ENCODE assay signal across 1 cellular context in the genomic region with DNA sequence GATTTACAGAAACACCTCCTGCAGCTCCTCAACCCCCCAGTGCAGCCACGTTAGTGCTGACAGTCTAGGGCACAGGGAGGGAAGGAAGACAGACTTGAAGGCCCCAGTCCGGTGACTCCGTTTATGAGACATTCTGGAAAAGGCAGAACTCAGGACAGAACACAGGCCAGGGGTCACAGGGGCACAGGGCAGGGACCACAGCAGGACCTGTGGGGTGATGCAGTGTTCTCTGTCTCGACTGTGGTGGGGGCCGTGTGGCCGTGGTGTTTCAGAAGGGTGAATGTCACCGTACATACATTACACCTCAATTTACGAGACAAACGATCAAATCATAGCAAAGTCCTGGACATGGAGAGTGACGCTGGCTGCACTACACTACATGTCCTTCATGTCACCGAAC.
TF ChIP-seq lines count a peak whose summit lies in the region.

No MANE protein-coding gene starts in this region.

TF ChIP-seq in K562, 482 proteins besides CTCF, POLR2A, EP300 and RAD21:
- TF ChIP-seq, protein P1, sequence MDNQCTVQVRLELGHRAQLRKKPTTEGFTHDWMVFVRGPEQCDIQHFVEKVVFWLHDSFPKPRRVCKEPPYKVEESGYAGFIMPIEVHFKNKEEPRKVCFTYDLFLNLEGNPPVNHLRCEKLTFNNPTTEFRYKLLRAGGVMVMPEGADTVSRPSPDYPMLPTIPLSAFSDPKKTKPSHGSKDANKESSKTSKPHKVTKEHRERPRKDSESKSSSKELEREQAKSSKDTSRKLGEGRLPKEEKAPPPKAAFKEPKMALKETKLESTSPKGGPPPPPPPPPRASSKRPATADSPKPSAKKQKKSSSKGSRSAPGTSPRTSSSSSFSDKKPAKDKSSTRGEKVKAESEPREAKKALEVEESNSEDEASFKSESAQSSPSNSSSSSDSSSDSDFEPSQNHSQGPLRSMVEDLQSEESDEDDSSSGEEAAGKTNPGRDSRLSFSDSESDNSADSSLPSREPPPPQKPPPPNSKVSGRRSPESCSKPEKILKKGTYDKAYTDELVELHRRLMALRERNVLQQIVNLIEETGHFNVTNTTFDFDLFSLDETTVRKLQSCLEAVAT (IDR thresholded peaks at IDR 0.05), result no peak
- TF ChIP-seq FOXK1 (CRISPR knock-in tag; IDR thresholded peaks at IDR 0.05; ENCODE audit: borderline replicate concordance) (no peak), FIP1L1 (IDR thresholded peaks at IDR 0.05; ENCODE audit: low read depth, low read length, poor library complexity, severe bottlenecking) (no peak), ZNF124 (CRISPR knock-in tag; IDR thresholded peaks at IDR 0.05) (no peak), MTA3 (IDR thresholded peaks at IDR 0.05; ENCODE audit: borderline replicate concordance) (no peak), HMG20B (CRISPR knock-in tag; IDR thresholded peaks at IDR 0.05) (no peak), ZNF431 (CRISPR knock-in tag; IDR thresholded peaks at IDR 0.05) (no peak), TOE1 (IDR thresholded peaks at IDR 0.05; ENCODE audit: borderline replicate concordance) (no peak), TOE1 (CRISPR knock-in tag; IDR thresholded peaks at IDR 0.05; ENCODE audit: borderline replicate concordance, low read depth) (no peak), SP2 (IDR thresholded peaks at IDR 0.05; ENCODE audit: extremely low read depth, low read depth, low read length, poor library complexity, severe bottlenecking) (no peak), NR4A1 (CRISPR knock-in tag; IDR thresholded peaks at IDR 0.05) (no peak), NR4A1 (tag; IDR thresholded peaks at IDR 0.05) (no peak), STAG1 (CRISPR knock-in tag; IDR thresholded peaks at IDR 0.05; ENCODE audit: borderline replicate concordance) (no peak)
- TF ChIP-seq, protein P2, sequence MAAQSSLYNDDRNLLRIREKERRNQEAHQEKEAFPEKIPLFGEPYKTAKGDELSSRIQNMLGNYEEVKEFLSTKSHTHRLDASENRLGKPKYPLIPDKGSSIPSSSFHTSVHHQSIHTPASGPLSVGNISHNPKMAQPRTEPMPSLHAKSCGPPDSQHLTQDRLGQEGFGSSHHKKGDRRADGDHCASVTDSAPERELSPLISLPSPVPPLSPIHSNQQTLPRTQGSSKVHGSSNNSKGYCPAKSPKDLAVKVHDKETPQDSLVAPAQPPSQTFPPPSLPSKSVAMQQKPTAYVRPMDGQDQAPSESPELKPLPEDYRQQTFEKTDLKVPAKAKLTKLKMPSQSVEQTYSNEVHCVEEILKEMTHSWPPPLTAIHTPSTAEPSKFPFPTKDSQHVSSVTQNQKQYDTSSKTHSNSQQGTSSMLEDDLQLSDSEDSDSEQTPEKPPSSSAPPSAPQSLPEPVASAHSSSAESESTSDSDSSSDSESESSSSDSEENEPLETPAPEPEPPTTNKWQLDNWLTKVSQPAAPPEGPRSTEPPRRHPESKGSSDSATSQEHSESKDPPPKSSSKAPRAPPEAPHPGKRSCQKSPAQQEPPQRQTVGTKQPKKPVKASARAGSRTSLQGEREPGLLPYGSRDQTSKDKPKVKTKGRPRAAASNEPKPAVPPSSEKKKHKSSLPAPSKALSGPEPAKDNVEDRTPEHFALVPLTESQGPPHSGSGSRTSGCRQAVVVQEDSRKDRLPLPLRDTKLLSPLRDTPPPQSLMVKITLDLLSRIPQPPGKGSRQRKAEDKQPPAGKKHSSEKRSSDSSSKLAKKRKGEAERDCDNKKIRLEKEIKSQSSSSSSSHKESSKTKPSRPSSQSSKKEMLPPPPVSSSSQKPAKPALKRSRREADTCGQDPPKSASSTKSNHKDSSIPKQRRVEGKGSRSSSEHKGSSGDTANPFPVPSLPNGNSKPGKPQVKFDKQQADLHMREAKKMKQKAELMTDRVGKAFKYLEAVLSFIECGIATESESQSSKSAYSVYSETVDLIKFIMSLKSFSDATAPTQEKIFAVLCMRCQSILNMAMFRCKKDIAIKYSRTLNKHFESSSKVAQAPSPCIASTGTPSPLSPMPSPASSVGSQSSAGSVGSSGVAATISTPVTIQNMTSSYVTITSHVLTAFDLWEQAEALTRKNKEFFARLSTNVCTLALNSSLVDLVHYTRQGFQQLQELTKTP (IDR thresholded peaks at IDR 0.05; ENCODE audit: low read depth in 1 of 2, partially characterized antibody in 2 of 2), result no peak
- TF ChIP-seq, protein P3, sequence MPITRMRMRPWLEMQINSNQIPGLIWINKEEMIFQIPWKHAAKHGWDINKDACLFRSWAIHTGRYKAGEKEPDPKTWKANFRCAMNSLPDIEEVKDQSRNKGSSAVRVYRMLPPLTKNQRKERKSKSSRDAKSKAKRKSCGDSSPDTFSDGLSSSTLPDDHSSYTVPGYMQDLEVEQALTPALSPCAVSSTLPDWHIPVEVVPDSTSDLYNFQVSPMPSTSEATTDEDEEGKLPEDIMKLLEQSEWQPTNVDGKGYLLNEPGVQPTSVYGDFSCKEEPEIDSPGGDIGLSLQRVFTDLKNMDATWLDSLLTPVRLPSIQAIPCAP (CRISPR knock-in tag; IDR thresholded peaks at IDR 0.05; ENCODE audit: borderline replicate concordance), result no peak
- TF ChIP-seq, protein P4, sequence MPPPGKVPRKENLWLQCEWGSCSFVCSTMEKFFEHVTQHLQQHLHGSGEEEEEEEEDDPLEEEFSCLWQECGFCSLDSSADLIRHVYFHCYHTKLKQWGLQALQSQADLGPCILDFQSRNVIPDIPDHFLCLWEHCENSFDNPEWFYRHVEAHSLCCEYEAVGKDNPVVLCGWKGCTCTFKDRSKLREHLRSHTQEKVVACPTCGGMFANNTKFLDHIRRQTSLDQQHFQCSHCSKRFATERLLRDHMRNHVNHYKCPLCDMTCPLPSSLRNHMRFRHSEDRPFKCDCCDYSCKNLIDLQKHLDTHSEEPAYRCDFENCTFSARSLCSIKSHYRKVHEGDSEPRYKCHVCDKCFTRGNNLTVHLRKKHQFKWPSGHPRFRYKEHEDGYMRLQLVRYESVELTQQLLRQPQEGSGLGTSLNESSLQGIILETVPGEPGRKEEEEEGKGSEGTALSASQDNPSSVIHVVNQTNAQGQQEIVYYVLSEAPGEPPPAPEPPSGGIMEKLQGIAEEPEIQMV (tag; conservative IDR thresholded peaks at IDR 0.05; ENCODE audit: low read depth), result no peak
- TF ChIP-seq, protein P5, sequence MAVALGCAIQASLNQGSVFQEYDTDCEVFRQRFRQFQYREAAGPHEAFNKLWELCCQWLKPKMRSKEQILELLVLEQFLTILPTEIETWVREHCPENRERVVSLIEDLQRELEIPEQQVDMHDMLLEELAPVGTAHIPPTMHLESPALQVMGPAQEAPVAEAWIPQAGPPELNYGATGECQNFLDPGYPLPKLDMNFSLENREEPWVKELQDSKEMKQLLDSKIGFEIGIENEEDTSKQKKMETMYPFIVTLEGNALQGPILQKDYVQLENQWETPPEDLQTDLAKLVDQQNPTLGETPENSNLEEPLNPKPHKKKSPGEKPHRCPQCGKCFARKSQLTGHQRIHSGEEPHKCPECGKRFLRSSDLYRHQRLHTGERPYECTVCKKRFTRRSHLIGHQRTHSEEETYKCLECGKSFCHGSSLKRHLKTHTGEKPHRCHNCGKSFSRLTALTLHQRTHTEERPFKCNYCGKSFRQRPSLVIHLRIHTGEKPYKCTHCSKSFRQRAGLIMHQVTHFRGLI (CRISPR knock-in tag; IDR thresholded peaks at IDR 0.05), result no peak
- TF ChIP-seq, protein P6, sequence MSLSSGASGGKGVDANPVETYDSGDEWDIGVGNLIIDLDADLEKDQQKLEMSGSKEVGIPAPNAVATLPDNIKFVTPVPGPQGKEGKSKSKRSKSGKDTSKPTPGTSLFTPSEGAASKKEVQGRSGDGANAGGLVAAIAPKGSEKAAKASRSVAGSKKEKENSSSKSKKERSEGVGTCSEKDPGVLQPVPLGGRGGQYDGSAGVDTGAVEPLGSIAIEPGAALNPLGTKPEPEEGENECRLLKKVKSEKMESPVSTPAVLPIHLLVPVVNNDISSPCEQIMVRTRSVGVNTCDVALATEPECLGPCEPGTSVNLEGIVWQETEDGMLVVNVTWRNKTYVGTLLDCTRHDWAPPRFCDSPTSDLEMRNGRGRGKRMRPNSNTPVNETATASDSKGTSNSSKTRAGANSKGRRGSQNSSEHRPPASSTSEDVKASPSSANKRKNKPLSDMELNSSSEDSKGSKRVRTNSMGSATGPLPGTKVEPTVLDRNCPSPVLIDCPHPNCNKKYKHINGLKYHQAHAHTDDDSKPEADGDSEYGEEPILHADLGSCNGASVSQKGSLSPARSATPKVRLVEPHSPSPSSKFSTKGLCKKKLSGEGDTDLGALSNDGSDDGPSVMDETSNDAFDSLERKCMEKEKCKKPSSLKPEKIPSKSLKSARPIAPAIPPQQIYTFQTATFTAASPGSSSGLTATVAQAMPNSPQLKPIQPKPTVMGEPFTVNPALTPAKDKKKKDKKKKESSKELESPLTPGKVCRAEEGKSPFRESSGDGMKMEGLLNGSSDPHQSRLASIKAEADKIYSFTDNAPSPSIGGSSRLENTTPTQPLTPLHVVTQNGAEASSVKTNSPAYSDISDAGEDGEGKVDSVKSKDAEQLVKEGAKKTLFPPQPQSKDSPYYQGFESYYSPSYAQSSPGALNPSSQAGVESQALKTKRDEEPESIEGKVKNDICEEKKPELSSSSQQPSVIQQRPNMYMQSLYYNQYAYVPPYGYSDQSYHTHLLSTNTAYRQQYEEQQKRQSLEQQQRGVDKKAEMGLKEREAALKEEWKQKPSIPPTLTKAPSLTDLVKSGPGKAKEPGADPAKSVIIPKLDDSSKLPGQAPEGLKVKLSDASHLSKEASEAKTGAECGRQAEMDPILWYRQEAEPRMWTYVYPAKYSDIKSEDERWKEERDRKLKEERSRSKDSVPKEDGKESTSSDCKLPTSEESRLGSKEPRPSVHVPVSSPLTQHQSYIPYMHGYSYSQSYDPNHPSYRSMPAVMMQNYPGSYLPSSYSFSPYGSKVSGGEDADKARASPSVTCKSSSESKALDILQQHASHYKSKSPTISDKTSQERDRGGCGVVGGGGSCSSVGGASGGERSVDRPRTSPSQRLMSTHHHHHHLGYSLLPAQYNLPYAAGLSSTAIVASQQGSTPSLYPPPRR (CRISPR knock-in tag; IDR thresholded peaks at IDR 0.05; ENCODE audit: borderline replicate concordance), result no peak
- TF ChIP-seq, protein P7, sequence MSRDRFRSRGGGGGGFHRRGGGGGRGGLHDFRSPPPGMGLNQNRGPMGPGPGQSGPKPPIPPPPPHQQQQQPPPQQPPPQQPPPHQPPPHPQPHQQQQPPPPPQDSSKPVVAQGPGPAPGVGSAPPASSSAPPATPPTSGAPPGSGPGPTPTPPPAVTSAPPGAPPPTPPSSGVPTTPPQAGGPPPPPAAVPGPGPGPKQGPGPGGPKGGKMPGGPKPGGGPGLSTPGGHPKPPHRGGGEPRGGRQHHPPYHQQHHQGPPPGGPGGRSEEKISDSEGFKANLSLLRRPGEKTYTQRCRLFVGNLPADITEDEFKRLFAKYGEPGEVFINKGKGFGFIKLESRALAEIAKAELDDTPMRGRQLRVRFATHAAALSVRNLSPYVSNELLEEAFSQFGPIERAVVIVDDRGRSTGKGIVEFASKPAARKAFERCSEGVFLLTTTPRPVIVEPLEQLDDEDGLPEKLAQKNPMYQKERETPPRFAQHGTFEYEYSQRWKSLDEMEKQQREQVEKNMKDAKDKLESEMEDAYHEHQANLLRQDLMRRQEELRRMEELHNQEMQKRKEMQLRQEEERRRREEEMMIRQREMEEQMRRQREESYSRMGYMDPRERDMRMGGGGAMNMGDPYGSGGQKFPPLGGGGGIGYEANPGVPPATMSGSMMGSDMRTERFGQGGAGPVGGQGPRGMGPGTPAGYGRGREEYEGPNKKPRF (IDR thresholded peaks at IDR 0.05; ENCODE audit: low read depth, low read length), result no peak
- TF ChIP-seq, protein P8, sequence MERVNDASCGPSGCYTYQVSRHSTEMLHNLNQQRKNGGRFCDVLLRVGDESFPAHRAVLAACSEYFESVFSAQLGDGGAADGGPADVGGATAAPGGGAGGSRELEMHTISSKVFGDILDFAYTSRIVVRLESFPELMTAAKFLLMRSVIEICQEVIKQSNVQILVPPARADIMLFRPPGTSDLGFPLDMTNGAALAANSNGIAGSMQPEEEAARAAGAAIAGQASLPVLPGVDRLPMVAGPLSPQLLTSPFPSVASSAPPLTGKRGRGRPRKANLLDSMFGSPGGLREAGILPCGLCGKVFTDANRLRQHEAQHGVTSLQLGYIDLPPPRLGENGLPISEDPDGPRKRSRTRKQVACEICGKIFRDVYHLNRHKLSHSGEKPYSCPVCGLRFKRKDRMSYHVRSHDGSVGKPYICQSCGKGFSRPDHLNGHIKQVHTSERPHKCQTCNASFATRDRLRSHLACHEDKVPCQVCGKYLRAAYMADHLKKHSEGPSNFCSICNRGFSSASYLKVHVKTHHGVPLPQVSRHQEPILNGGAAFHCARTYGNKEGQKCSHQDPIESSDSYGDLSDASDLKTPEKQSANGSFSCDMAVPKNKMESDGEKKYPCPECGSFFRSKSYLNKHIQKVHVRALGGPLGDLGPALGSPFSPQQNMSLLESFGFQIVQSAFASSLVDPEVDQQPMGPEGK (CRISPR knock-in tag; IDR thresholded peaks at IDR 0.05; ENCODE audit: borderline replicate concordance), result no peak
TF ChIP-seq in K562: peak in this region for 0.
